ENCODE assay signal across 8 cellular contexts in genomic region chr11:111602865-111603632, GRCh38. TPM values are rescaled to one million over a fixed set of nuclear protein-coding genes. Genes with fewer than 3 reads are reported as not detected.
DNase-seq lines count a peak whose midpoint lies in the region; ATAC-seq, FAIRE-seq and TF ChIP-seq lines count a peak whose summit lies in the region.

No MANE protein-coding gene starts in this region.

- ATAC-seq in right cardiac atrium (peak; percentile 37 to 43), GM18909 (IDR thresholded peaks at IDR 0.05; ENCODE audit: poor library complexity, unreplicated experiment) (no peak)

- peak; percentile 37 for DNase-seq in CMK (ENCODE audit: low read depth)
- peak; percentile 64 for DNase-seq in GM23248
- DNase-seq in NCI-H526 treated with DMSO at 0.1 percent for 48 hours (lab: John Stamatoyannopoulos, UW) = peak; percentile 67
- peak; percentile 37 for DNase-seq in astrocyte (ENCODE audit: low read depth)
- DNase-seq in right cardiac atrium = peak in 1 of 3 donors; percentile 78
- DNase-seq in trophoblast cell = peak; percentile 59 to 78
- no peak for DNase-seq in KG1 (lab: John Stamatoyannopoulos, UW)

- H3K79me1 ChIP-seq in trophoblast cell (ENCODE audit: low read length) = peaks cover 9% of the 10 kb centered on the region

- peak overlapping the region; percentile 89 for H4K8ac ChIP-seq in trophoblast cell (ENCODE audit: low read depth, low read length)

- peak overlapping the region; percentile 98 for H3K14ac ChIP-seq in trophoblast cell (ENCODE audit: low read length)

- H3K4me3 Mint-ChIP-seq in astrocyte (ENCODE audit: unreplicated experiment) = peak overlapping the region; percentile 94

- H4K12ac ChIP-seq in trophoblast cell (ENCODE audit: low read depth, low read length) = peak overlapping the region; percentile 91

- peak overlapping the region; percentile 85 for H3K27ac Mint-ChIP-seq in astrocyte (ENCODE audit: unreplicated experiment)

- H3K9me2 ChIP-seq in GM23248 (ENCODE audit: insufficient read depth) = no peaks in the 10 kb centered on the region

- 0 to 1% methylated on average over 16 to 29 of the region's 44 CpGs for WGBS in GM23248 (ENCODE audit: low coverage in 1 of 2, low lambda C conversion rate in 2 of 2, missing lambda C conversion rate in 2 of 2), 2 experiments
- 1% methylated on average over 44 of the region's 44 CpGs for WGBS in right cardiac atrium
- no CpG with 5 or more reads among the region's 44 CpGs for WGBS in trophoblast cell (ENCODE audit: extremely low coverage, insufficient coverage, insufficient read length)

- peak overlapping the region; percentile 1 for H2AK5ac ChIP-seq in trophoblast cell (ENCODE audit: low read length)

- no peaks in the 10 kb centered on the region; the same call in 1 of the 2 replicates for H3K36me3 ChIP-seq in GM23248 (ENCODE audit: low read depth)
- H3K36me3 ChIP-seq in astrocyte (ENCODE audit: insufficient read depth, low read length) = no peaks in the 10 kb centered on the region
- H3K36me3 ChIP-seq in trophoblast cell (ENCODE audit: control insufficient read depth in 1 of 2, insufficient read depth in 2 of 2, low read length in 2 of 2) = no peaks in the 10 kb centered on the region

- H3F3A ChIP-seq in GM23248 (ENCODE audit: insufficient read depth) = peaks cover 20% of the 10 kb centered on the region

- no peaks in the 10 kb centered on the region for H3K27me3 Mint-ChIP-seq in astrocyte (ENCODE audit: low read depth, unreplicated experiment)

- no peaks in the 10 kb centered on the region for H3K36me3 Mint-ChIP-seq in astrocyte (ENCODE audit: low read depth, unreplicated experiment)

- peak overlapping the region; percentile 94 for H3K9ac ChIP-seq in GM23248
- peak overlapping the region; percentile 98 for H3K9ac ChIP-seq in astrocyte (ENCODE audit: low read length)
- H3K9ac ChIP-seq in trophoblast cell (ENCODE audit: low read length) = peak overlapping the region; percentile 91

- H3K4me2 ChIP-seq in GM23248 (ENCODE audit: unreplicated experiment) = peak overlapping the region; percentile 96
- H3K4me2 ChIP-seq in astrocyte (ENCODE audit: low read length) = peak overlapping the region; percentile 97
- H3K4me2 ChIP-seq in trophoblast cell (ENCODE audit: low read length) = peak overlapping the region; percentile 68

- H4K20me1 ChIP-seq in GM23248 (ENCODE audit: insufficient read depth) (peaks cover 4% of the 10 kb centered on the region; the same call in 1 of the 2 replicates), astrocyte (ENCODE audit: insufficient read depth, low read length) (peaks cover 21% of the 10 kb centered on the region)

- peak overlapping the region; percentile 92 for H4K91ac ChIP-seq in trophoblast cell (ENCODE audit: low read depth, low read length)

- H3K27me3 ChIP-seq in GM23248 (replicated peaks; ENCODE audit: insufficient read depth) (no peaks in the 10 kb centered on the region), astrocyte (ENCODE audit: insufficient read depth, low read length) (no peaks in the 10 kb centered on the region), right cardiac atrium (ENCODE audit: control insufficient read depth, insufficient read depth) (no peaks in the 10 kb centered on the region), trophoblast cell (ENCODE audit: insufficient read depth, low read length) (no peaks in the 10 kb centered on the region)

- intact Hi-C loops in right cardiac atrium (cut with DNase I) = loop anchor here (2.0 to 10.0 kb wide), 4 partner anchors 92 to 239 kb away; no protein-coding TSS in a partner anchor

- peak overlapping the region; percentile 63 for H3K4ac ChIP-seq in trophoblast cell (ENCODE audit: low read depth, low read length)

- H3K18ac ChIP-seq in trophoblast cell (ENCODE audit: low read length) = peak overlapping the region; percentile 99

- peaks cover 47% of the 10 kb centered on the region for H3K4me1 ChIP-seq in GM23248 (ENCODE audit: insufficient read depth)
- H3K4me1 ChIP-seq in astrocyte (ENCODE audit: insufficient read depth, low read length) = peaks cover 17% of the 10 kb centered on the region
- no peaks in the 10 kb centered on the region for H3K4me1 ChIP-seq in right cardiac atrium (ENCODE audit: control insufficient read depth, insufficient read depth, low read length)
- peaks cover 0 to 4% of the 10 kb centered on the region in 2 experiments for H3K4me1 ChIP-seq in trophoblast cell (ENCODE audit: control insufficient read depth in 1 of 2, insufficient read depth in 2 of 2, low read length in 2 of 2)

- H3K23ac ChIP-seq in trophoblast cell (ENCODE audit: low read length) = no peak overlapping the region

- H3K4me1 Mint-ChIP-seq in astrocyte (ENCODE audit: low read depth, unreplicated experiment) = peaks cover 1% of the 10 kb centered on the region

- peak overlapping the region; percentile 69 for H2BK12ac ChIP-seq in trophoblast cell (ENCODE audit: low read length)

- in situ Hi-C loops in GM23248 (cut with MboI) = no loop called here

- H2AFZ ChIP-seq in GM23248 (peak overlapping the region; percentile 56), astrocyte (ENCODE audit: low read depth, low read length) (peak overlapping the region; percentile 83), trophoblast cell (ENCODE audit: insufficient read depth, low read length, poor library complexity) (peak overlapping the region; percentile 95)

- H3K27ac ChIP-seq in GM23248 (peak overlapping the region; percentile 84), astrocyte (ENCODE audit: low read depth, low read length) (peak overlapping the region; percentile 96), right cardiac atrium (ENCODE audit: low read length) (peak overlapping the region; percentile 86), trophoblast cell (ENCODE audit: low read depth, low read length) (peak overlapping the region; percentile 63)

- H3K4me3 ChIP-seq in GM23248 (peak overlapping the region; percentile 84), astrocyte (ENCODE audit: insufficient read depth, low read depth, low read length) (peak overlapping the region; percentile 68), right cardiac atrium (ENCODE audit: low read length) (peak overlapping the region; percentile 91), trophoblast cell (ENCODE audit: low read depth, low read length) (peak overlapping the region; percentile 98)

- no peaks in the 10 kb centered on the region for H3K9me3 Mint-ChIP-seq in astrocyte (ENCODE audit: unreplicated experiment)

- H3K79me2 ChIP-seq in GM23248 (ENCODE audit: insufficient read depth) (peaks cover 56% of the 10 kb centered on the region), astrocyte (ENCODE audit: insufficient read depth, low read length) (peaks cover 56% of the 10 kb centered on the region), trophoblast cell (ENCODE audit: control insufficient read depth, insufficient read depth, low read length, poor library complexity) (peaks cover 6% of the 10 kb centered on the region)

- no peak for TF ChIP-seq CTCF in astrocyte (IDR thresholded peaks at IDR 0.05; ENCODE audit: insufficient read depth, low read depth, low read length)

- H2BK5ac ChIP-seq in trophoblast cell (ENCODE audit: low read depth, low read length, poor library complexity) = peak overlapping the region; percentile 94

- FAIRE-seq in astrocyte (lab: Jason Lieb, UNC) = no peak

- peak overlapping the region; percentile 92 for H2BK120ac ChIP-seq in trophoblast cell (ENCODE audit: insufficient read depth, low read length, poor library complexity)

- H3K9me3 ChIP-seq in GM23248 (ENCODE audit: low read depth) (no peaks in the 10 kb centered on the region), astrocyte (ENCODE audit: insufficient read depth, low read depth, low read length) (no peaks in the 10 kb centered on the region), right cardiac atrium (ENCODE audit: control insufficient read depth, low read length) (no peaks in the 10 kb centered on the region), trophoblast cell (ENCODE audit: insufficient read depth, low read depth, low read length) (no peaks in the 10 kb centered on the region)

RNA-seq across cellular contexts. Expression of gene SIK2, which starts 0.8 kb away (rescaled TPM):
- 14.7 and 14.8 TPM in 2 replicates for total RNA-seq in GM23248 (2014; rRNA removed; shearing (Covaris generic))
- polyA plus RNA-seq in GM23248 (2016; fragmentation: Nextera tagmentation; extraction: Ambion mirVana) = 5.9 and 6.2 TPM in 2 replicates
- total RNA-seq in astrocyte = 14.3 and 15.0 TPM in 2 replicates
- total RNA-seq in right cardiac atrium = 10 to 100 TPM; 18.0 to 51.7 (median 21.9) TPM
- polyA plus RNA-seq in right cardiac atrium = 7.4 TPM
- 6.7 and 6.9 TPM in 2 replicates for polyA plus RNA-seq in trophoblast cell (2013)
